Comparison of ENCODE assay signal across 1 cellular context in genomic region chr3:84318273-84318809, GRCh38.
TF ChIP-seq lines count a peak whose summit lies in the region.

No MANE protein-coding gene starts in this region.

TF ChIP-seq in H1, 55 proteins besides CTCF, POLR2A, EP300 and RAD21:
- TF ChIP-seq NRF1 (IDR thresholded peaks at IDR 0.05; ENCODE audit: low read depth, low read length) (no peak), NANOG (IDR thresholded peaks at IDR 0.05; ENCODE audit: insufficient read depth, low read depth, low read length, poor library complexity, severe bottlenecking) (no peak), POLR2AphosphoS5 (IDR thresholded peaks at IDR 0.05; ENCODE audit: low read depth, low read length) (no peak), POU5F1 (IDR thresholded peaks at IDR 0.05; ENCODE audit: low read depth, low read length) (no peak), USF2 (IDR thresholded peaks at IDR 0.05; ENCODE audit: low read length) (no peak), CBX8 (IDR thresholded peaks at IDR 0.05; ENCODE audit: borderline replicate concordance, low read depth, low read length) (no peak), SRF (IDR thresholded peaks at IDR 0.05; ENCODE audit: low read depth, low read length) (no peak), FOSL1 (IDR thresholded peaks at IDR 0.05; ENCODE audit: insufficient read depth, low read depth, low read length) (no peak), ATF3 (IDR thresholded peaks at IDR 0.05; ENCODE audit: insufficient read depth, low read depth, low read length) (no peak), SP2 (IDR thresholded peaks at IDR 0.05; ENCODE audit: low read length) (no peak), SAP30 (IDR thresholded peaks at IDR 0.05; ENCODE audit: insufficient read depth, insufficient replicate concordance, low read length) (no peak), BCL11A (IDR thresholded peaks at IDR 0.05; ENCODE audit: low read depth in 2 of 2, low read length in 2 of 2) (no peak), SP1 (IDR thresholded peaks at IDR 0.05; ENCODE audit: low read depth, low read length) (no peak), GTF2F1 (IDR thresholded peaks at IDR 0.05; ENCODE audit: borderline replicate concordance, low read depth, low read length) (no peak), MAFK (IDR thresholded peaks at IDR 0.05; ENCODE audit: low read depth, low read length) (no peak)
- TF ChIP-seq, protein P1, sequence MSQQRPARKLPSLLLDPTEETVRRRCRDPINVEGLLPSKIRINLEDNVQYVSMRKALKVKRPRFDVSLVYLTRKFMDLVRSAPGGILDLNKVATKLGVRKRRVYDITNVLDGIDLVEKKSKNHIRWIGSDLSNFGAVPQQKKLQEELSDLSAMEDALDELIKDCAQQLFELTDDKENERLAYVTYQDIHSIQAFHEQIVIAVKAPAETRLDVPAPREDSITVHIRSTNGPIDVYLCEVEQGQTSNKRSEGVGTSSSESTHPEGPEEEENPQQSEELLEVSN (IDR thresholded peaks at IDR 0.05): no peak
